ENCODE assay signal across 18 cellular contexts in genomic region chr3:45773044-45773443, GRCh38. TPM values are rescaled to one million over a fixed set of nuclear protein-coding genes. Genes with fewer than 3 reads are reported as not detected.
"Had no signal": no experiment of that assay in that cellular context is flagged by ENCODE, and none has a peak within 500 bp of the region (broad histone marks: within the 10 kb centered on the region; RNA-seq: fewer than 3 reads in every experiment).

No MANE protein-coding gene starts in this region.

- H3K36me3 ChIP-seq: prostate gland, right lobe of liver, thoracic aorta had no signal

- H3K4me1 ChIP-seq: prostate gland had no signal

- H3K4me3 Mint-ChIP-seq: activated B cell treated with CpG ODN at 0.5 μM for 24 hours; activated CD4-positive, alpha-beta T cell treated with anti-CD3 and anti-CD28 coated beads, Interleukin-2, amount 10 ng/mL, durations not matched to agents 24 days and 14 days; dendritic cell treated with granulocyte-macrophage colony-stimulating factor and Interleukin-4, amounts not matched to agents 40 ng/mL and 50 ng/mL, for 4 days; endodermal cell; natural killer cell; stimulated activated naive CD8-positive, alpha-beta T cell treated with anti-CD3 and anti-CD28 coated beads, Interleukin-15, amount 100 ng/mL, for 72 hours had no signal

- DNase-seq: activated B cell treated with CpG ODN at 0.5 μM for 24 hours; activated CD4-positive, alpha-beta T cell treated with anti-CD3 and anti-CD28 coated beads, Interleukin-2, amount 10 ng/mL, durations not matched to agents 24 days and 14 days; activated naive CD4-positive, alpha-beta T cell; caudate nucleus; hypothalamus; kidney glomerular epithelial cell; midbrain; natural killer cell; stimulated activated CD4-positive, alpha-beta T cell treated with anti-CD3 and anti-CD28 coated beads, Interleukin-2, amount 100 ng/mL, for 24 hours had no signal

- ATAC-seq: natural killer cell, right lobe of liver, SK-N-SH treated with all-trans-retinoic acid at 6 μM for 48 hours had no signal

- H3K4me3 ChIP-seq: lung, prostate gland, right lobe of liver, thoracic aorta had no signal

- H3K27me3 ChIP-seq: right lobe of liver had no signal

- H3K9me3 Mint-ChIP-seq: activated B cell treated with CpG ODN at 0.5 μM for 24 hours; activated CD4-positive, alpha-beta T cell treated with anti-CD3 and anti-CD28 coated beads, Interleukin-2, amount 10 ng/mL, durations not matched to agents 24 days and 14 days; dendritic cell treated with granulocyte-macrophage colony-stimulating factor and Interleukin-4, amounts not matched to agents 40 ng/mL and 50 ng/mL, for 4 days; endodermal cell; natural killer cell; stimulated activated naive CD8-positive, alpha-beta T cell treated with anti-CD3 and anti-CD28 coated beads, Interleukin-15, amount 100 ng/mL, for 72 hours had no signal

- H3K9me3 ChIP-seq: prostate gland, right lobe of liver, thoracic aorta had no signal

- H3K27ac ChIP-seq: prostate gland, right lobe of liver, thoracic aorta had no signal

- H3K36me3 Mint-ChIP-seq: natural killer cell had no signal

- H3K4me1 Mint-ChIP-seq: activated B cell treated with CpG ODN at 0.5 μM for 24 hours had no signal

- H3K27ac Mint-ChIP-seq: activated B cell treated with CpG ODN at 0.5 μM for 24 hours; activated CD4-positive, alpha-beta T cell treated with anti-CD3 and anti-CD28 coated beads, Interleukin-2, amount 10 ng/mL, durations not matched to agents 24 days and 14 days; dendritic cell treated with granulocyte-macrophage colony-stimulating factor and Interleukin-4, amounts not matched to agents 40 ng/mL and 50 ng/mL, for 4 days; endodermal cell; natural killer cell; stimulated activated naive CD8-positive, alpha-beta T cell treated with anti-CD3 and anti-CD28 coated beads, Interleukin-15, amount 100 ng/mL, for 72 hours had no signal

RNA-seq across cellular contexts. Expression of gene SLC6A20, which starts 23.3 kb away (rescaled TPM):
- total RNA-seq: activated B cell treated with CpG ODN at 0.5 μM for 24 hours; activated CD4-positive, alpha-beta T cell treated with anti-CD3 and anti-CD28 coated beads, Interleukin-2, amount 10 ng/mL, durations not matched to agents 24 days and 14 days; T-helper 1 cell treated with Interleukin-12 subunit alpha and Interleukin-12 subunit beta and Interleukin-4 antibody, amounts not matched to agents 30 ng/mL and 1 ng/mL, for 36 hours had no signal
